ENCODE assay signal across 8 cellular contexts in genomic region chr12:101857043-101857558, GRCh38. TPM values are rescaled to one million over a fixed set of nuclear protein-coding genes. Genes with fewer than 3 reads are reported as not detected.
DNase-seq lines count a peak whose midpoint lies in the region; ATAC-seq and TF ChIP-seq lines count a peak whose summit lies in the region.

No MANE protein-coding gene starts in this region.

- TF ChIP-seq CTCF in A673 (conservative IDR thresholded peaks at IDR 0.05; ENCODE audit: low read depth, low read length) (no peak), tibial artery (IDR thresholded peaks at IDR 0.05) (no peak)

- H3K9me3 Mint-ChIP-seq in naive thymus-derived CD8-positive, alpha-beta T cell, result no peaks in the 10 kb centered on the region

- H3K36me3 Mint-ChIP-seq in naive thymus-derived CD8-positive, alpha-beta T cell, result no peaks in the 10 kb centered on the region

- no TSS peak for BruUV-seq in A673 (replicated peaks; lab: Mats Ljungman, UMichigan)

- H3K27ac Mint-ChIP-seq in naive thymus-derived CD8-positive, alpha-beta T cell, result no peak overlapping the region

- H3K27ac ChIP-seq in A673 (ENCODE audit: low read depth, low read length, poor library complexity, severe bottlenecking), result no peak overlapping the region
- no peak overlapping the region for H3K27ac ChIP-seq in tibial artery

- no peaks in the 10 kb centered on the region for H3K27me3 Mint-ChIP-seq in naive thymus-derived CD8-positive, alpha-beta T cell

- H3K4me3 ChIP-seq in A673 (ENCODE audit: low read depth, low read length, poor library complexity, severe bottlenecking) (no peak overlapping the region), tibial artery (no peak overlapping the region)

- DNase-seq in A673 (ENCODE audit: low spot score), result peak; percentile 33
- no peak for DNase-seq in NCI-H146 (lab: John Stamatoyannopoulos, UW)
- no peak for DNase-seq in tibial artery
- no peak for DNase-seq in naive thymus-derived CD8-positive, alpha-beta T cell
- DNase-seq in NCI-H1930 (lab: John Stamatoyannopoulos, UW), result no peak

- no peak overlapping the region for H3K4me3 Mint-ChIP-seq in naive thymus-derived CD8-positive, alpha-beta T cell

- H3K4me1 ChIP-seq in A673 (ENCODE audit: insufficient read depth, low read length, poor library complexity, severe bottlenecking) (peaks cover 8% of the 10 kb centered on the region), tibial artery (peaks cover 0 to 17% (median 3%) of the 10 kb centered on the region in 4 donors)

- CTCF ChIA-PET in A673 (lab: Charles Lee), result no interaction called here

- H3K27me3 ChIP-seq in A673 (replicated peaks; ENCODE audit: insufficient read depth, low read depth, low read length, poor library complexity) (no peaks in the 10 kb centered on the region), tibial artery (no peaks in the 10 kb centered on the region)

- POLR2A ChIA-PET in A673 (lab: Charles Lee; ENCODE audit: low non-redundant PET), result no interaction called here
- POLR2A ChIA-PET in naive thymus-derived CD8-positive, alpha-beta T cell (lab: Charles Lee), result no interaction called here

- H3K9me3 ChIP-seq in A673 (ENCODE audit: low read depth, low read length, poor library complexity, severe bottlenecking), result no peaks in the 10 kb centered on the region
- H3K9me3 ChIP-seq in tibial artery, result no peaks in the 10 kb centered on the region

- ATAC-seq in GM19467 (IDR thresholded peaks at IDR 0.05; ENCODE audit: unreplicated experiment) (peak; percentile 38), HG03571 (IDR thresholded peaks at IDR 0.05; ENCODE audit: unreplicated experiment) (peak; percentile 33), esophagus mucosa (peak; percentile 61)
- no peak for ATAC-seq in naive thymus-derived CD8-positive, alpha-beta T cell

- H3K36me3 ChIP-seq in A673 (ENCODE audit: insufficient read depth, low read length, poor library complexity, severe bottlenecking) (no peaks in the 10 kb centered on the region), tibial artery (no peaks in the 10 kb centered on the region)

- H3K4me1 Mint-ChIP-seq in naive thymus-derived CD8-positive, alpha-beta T cell, result peaks cover 0 to 23% (median 3%) of the 10 kb centered on the region in 4 donors

- intact Hi-C loops in A673 (cut with micrococcal nuclease; ENCODE audit: unreplicated experiment), result no loop called here
- intact Hi-C loops in tibial artery (cut with DNase I; ENCODE audit: low total_unique reads), result no loop called here

RNA-seq across cellular contexts. Expression of gene DRAM1, which starts 20.3 kb away (rescaled TPM):
- total RNA-seq in A673 (2021) (10.3 and 10.5 TPM in 2 replicates), esophagus mucosa (3.0 TPM)
- total RNA-seq in naive thymus-derived CD8-positive, alpha-beta T cell, result 1 to 10 TPM; 1.6 to 3.3 TPM
- polyA plus RNA-seq in naive thymus-derived CD8-positive, alpha-beta T cell, result 1 to 10 TPM; 1.2 to 1.8 (median 1.5) TPM

RNA-seq across cellular contexts. Expression of gene GNPTAB, which starts 26.3 kb away (rescaled TPM):
- total RNA-seq in A673 (2021) (19.9 and 21.7 TPM in 2 replicates), esophagus mucosa (18.4 TPM)
- 10 to 100 TPM; 55.9 to 64.2 TPM for total RNA-seq in naive thymus-derived CD8-positive, alpha-beta T cell
- 10 to 100 TPM; 25.9 to 43.5 (median 40.9) TPM for polyA plus RNA-seq in naive thymus-derived CD8-positive, alpha-beta T cell

Comparison
In these comparisons a context has a peak if more than half of its experiments do, and no peak if none do; other contexts are left out.
1. ATAC-seq: peak in GM19467 (single experiment), HG03571 (single experiment) and esophagus mucosa (single experiment); none in naive thymus-derived CD8-positive, alpha-beta T cell (0 of 2).